In the genomic region with DNA sequence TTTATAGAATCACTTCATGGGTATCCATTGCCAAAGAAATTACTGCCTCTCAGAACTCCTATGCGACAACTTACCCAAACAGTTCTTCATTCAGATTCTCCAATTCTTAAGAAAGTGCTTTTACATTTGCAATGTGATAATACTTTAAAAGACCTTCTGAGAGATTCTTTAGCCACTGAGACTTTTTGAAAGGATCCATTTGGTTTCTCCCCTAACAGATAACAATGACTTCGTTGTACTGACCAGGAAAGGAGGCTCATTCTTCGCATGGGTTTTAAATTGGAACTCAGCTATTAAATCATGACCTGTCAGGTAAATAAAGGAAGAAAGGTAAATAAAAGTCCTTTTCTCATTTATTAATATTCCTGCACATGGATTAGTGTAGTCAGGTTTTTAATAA, we compare ENCODE assay signal across 15 cellular contexts. TPM values are rescaled to one million over a fixed set of nuclear protein-coding genes. Genes with fewer than 3 reads are reported as not detected.
DNase-seq lines count a peak whose midpoint lies in the region; ATAC-seq and TF ChIP-seq lines count a peak whose summit lies in the region.
"Had no signal": no experiment of that assay in that cellular context is flagged by ENCODE, and none has a peak within 500 bp of the region (broad histone marks: within the 10 kb centered on the region; RNA-seq: fewer than 3 reads in every experiment).

No MANE protein-coding gene starts in this region.

- ATAC-seq in HG02870 (IDR thresholded peaks at IDR 0.05; ENCODE audit: unreplicated experiment), result no peak

- peaks cover 22% of the 10 kb centered on the region for H3F3A ChIP-seq in MM.1S (ENCODE audit: insufficient read depth, low read length)

- H2AFZ ChIP-seq in MM.1S (ENCODE audit: low read length), result no peak overlapping the region
- H2AFZ ChIP-seq: GM23248 had no signal

- DNase-seq in DMS53 (lab: John Stamatoyannopoulos, UW) (peak; percentile 32), DMS53 treated with DMSO at 0.1 percent for 48 hours (lab: John Stamatoyannopoulos, UW; ENCODE audit: unreplicated experiment) (no peak), MM.1S (no peak), foreskin melanocyte (peak; percentile 30), chondrocyte (ENCODE audit: low spot score) (no peak), NCI-H69 (lab: John Stamatoyannopoulos, UW) (no peak), NCI-H446 treated with DMSO at 0.1 percent for 48 hours (lab: John Stamatoyannopoulos, UW) (no peak)
- DNase-seq: CD4-positive, alpha-beta T cell; DND-41; GDM1; GM23248; H9 had no signal

- peak overlapping the region; percentile 84 for H3K4me2 ChIP-seq in MM.1S (ENCODE audit: low read depth, low read length)
- H3K4me2 ChIP-seq: BLaER1 had no signal

- no peaks in the 10 kb centered on the region for H3K9me3 ChIP-seq in MM.1S (replicated peaks; ENCODE audit: insufficient read depth, low read length)
- H3K9me3 ChIP-seq: BLaER1 had no signal

- H3K27ac Mint-ChIP-seq in chondrocyte (ENCODE audit: unreplicated experiment), result no peak overlapping the region

- no peaks in the 10 kb centered on the region for H4K20me1 ChIP-seq in MM.1S (ENCODE audit: insufficient read depth, low read length)
- H4K20me1 ChIP-seq: BLaER1 had no signal

- no peak overlapping the region for H3K9ac ChIP-seq in MM.1S (ENCODE audit: low read length)
- H3K9ac ChIP-seq: BLaER1, GM23248 had no signal

- no peaks in the 10 kb centered on the region for H3K27me3 ChIP-seq in MM.1S (replicated peaks; ENCODE audit: insufficient read depth, low read length)
- H3K27me3 ChIP-seq: BLaER1 had no signal

- H3K36me3 Mint-ChIP-seq in chondrocyte (ENCODE audit: low read depth), result peaks cover 2% of the 10 kb centered on the region

- peaks cover 31% of the 10 kb centered on the region for H3K4me1 Mint-ChIP-seq in chondrocyte (ENCODE audit: low read depth)

- 0 out of 2 replicates have a peak overlapping the region, but pooled peaks have one; percentile 27 for H3K4me3 ChIP-seq in MM.1S (ENCODE audit: low read length)
- H3K4me3 ChIP-seq: BLaER1, GM23248 had no signal

- no peak overlapping the region for H3K4me3 Mint-ChIP-seq in chondrocyte (ENCODE audit: unreplicated experiment)
- H3K4me3 Mint-ChIP-seq: H9 had no signal

- no peaks in the 10 kb centered on the region for H3K36me3 ChIP-seq in MM.1S (replicated peaks; ENCODE audit: insufficient read depth, low read length)
- H3K36me3 ChIP-seq: BLaER1 had no signal

- H3K27ac ChIP-seq in MM.1S (ENCODE audit: low read length), result peak overlapping the region; percentile 95
- H3K27ac ChIP-seq: 22Rv1, BLaER1, GM23248 had no signal

- no peaks in the 10 kb centered on the region for H3K27me3 Mint-ChIP-seq in chondrocyte (ENCODE audit: low read depth)
- H3K27me3 Mint-ChIP-seq: CD4-positive, alpha-beta T cell had no signal

- peaks cover 48% of the 10 kb centered on the region for H3K79me2 ChIP-seq in MM.1S (ENCODE audit: low read length)

- no peaks in the 10 kb centered on the region for H3K9me2 ChIP-seq in MM.1S (replicated peaks; ENCODE audit: insufficient read depth, low read length)

- TF ChIP-seq CTCF in MM.1S (IDR thresholded peaks at IDR 0.05; ENCODE audit: low read length) (no peak), chondrocyte (IDR thresholded peaks at IDR 0.05) (no peak)

- no peaks in the 10 kb centered on the region for H3K9me3 Mint-ChIP-seq in chondrocyte (ENCODE audit: low read depth)
- H3K9me3 Mint-ChIP-seq: CD4-positive, alpha-beta T cell; H9 had no signal

- H3K4me1 ChIP-seq in MM.1S (ENCODE audit: low read length), result peaks cover 17% of the 10 kb centered on the region
- H3K4me1 ChIP-seq: BLaER1 had no signal

RNA-seq across cellular contexts. Expression of gene ITPR2, which starts 14.8 kb away (rescaled TPM):
- total RNA-seq in chondrocyte, result 18.7 to 28.8 TPM (median 19.8 TPM) in 3 replicates

Comparison
In these comparisons a context has a peak if more than half of its experiments do, and no peak if none do; other contexts are left out.
1. DNase-seq: peak in DMS53 (single experiment) and foreskin melanocyte (single experiment); none in DMS53 treated with DMSO at 0.1 percent for 48 hours (single experiment), MM.1S (single experiment), chondrocyte (single experiment), NCI-H69 (single experiment) and NCI-H446 treated with DMSO at 0.1 percent for 48 hours (single experiment).